14 cellular contexts compared by ENCODE assay signal in genomic region chr2:237192881-237193280, GRCh38.
DNase-seq lines count a peak whose midpoint lies in the region; ATAC-seq and TF ChIP-seq lines count a peak whose summit lies in the region.
"Had no signal": no experiment of that assay in that cellular context is flagged by ENCODE, and none has a peak within 500 bp of the region (broad histone marks: within the 10 kb centered on the region; RNA-seq: fewer than 3 reads in every experiment).

No MANE protein-coding gene starts in this region.

- no peak overlapping the region for H3K4ac ChIP-seq in trophoblast cell (ENCODE audit: low read depth, low read length)

- ATAC-seq in lung (ENCODE audit: insufficient read depth, low FRiP score): no peak

- no peak overlapping the region for H4K12ac ChIP-seq in trophoblast cell (ENCODE audit: low read depth, low read length)

- peak overlapping the region; percentile 94 for H4K91ac ChIP-seq in trophoblast cell (ENCODE audit: low read depth, low read length)

- no peak overlapping the region for H3K27ac ChIP-seq in lung (ENCODE audit: low read depth in 1 of 2, low read length in 1 of 2)
- H3K27ac ChIP-seq in trophoblast cell (ENCODE audit: low read depth, low read length): no peak overlapping the region
- peak overlapping the region; percentile 62 for H3K27ac ChIP-seq in vagina

- no peak overlapping the region for H2BK5ac ChIP-seq in trophoblast cell (ENCODE audit: low read depth, low read length, poor library complexity)

- H3K27me3 ChIP-seq in lung (ENCODE audit: control insufficient read depth, insufficient read depth): no peaks in the 10 kb centered on the region
- no peaks in the 10 kb centered on the region for H3K27me3 ChIP-seq in trophoblast cell (ENCODE audit: insufficient read depth, low read length)
- no peaks in the 10 kb centered on the region for H3K27me3 ChIP-seq in vagina

- WGBS in lung, 2 donors: 95 to 96% methylated on average over 8 of the region's 8 CpGs
- no CpG with 5 or more reads among the region's 8 CpGs for WGBS in trophoblast cell (ENCODE audit: extremely low coverage, insufficient coverage, insufficient read length)

- H3K23ac ChIP-seq in trophoblast cell (ENCODE audit: low read length): no peak overlapping the region

- no peak for TF ChIP-seq POLR2A in vagina (IDR thresholded peaks at IDR 0.05)

- no peak overlapping the region for H3K4me2 ChIP-seq in trophoblast cell (ENCODE audit: low read length)

- H2AK5ac ChIP-seq in trophoblast cell (ENCODE audit: low read length): peak overlapping the region; percentile 95

- H3K4me3 ChIP-seq in lung: no peak overlapping the region
- H3K4me3 ChIP-seq in trophoblast cell (ENCODE audit: low read depth, low read length): no peak overlapping the region
- H3K4me3 ChIP-seq in vagina: no peak overlapping the region
- H3K4me3 ChIP-seq: HAP-1 had no signal

- no peak overlapping the region for H2AFZ ChIP-seq in trophoblast cell (ENCODE audit: insufficient read depth, low read length, poor library complexity)

- no peaks in the 10 kb centered on the region for H3K4me1 ChIP-seq in lung (ENCODE audit: control insufficient read depth in 2 of 2, insufficient read depth in 2 of 2, low read length in 2 of 2)
- peaks cover 22 to 26% of the 10 kb centered on the region in 2 experiments for H3K4me1 ChIP-seq in trophoblast cell (ENCODE audit: control insufficient read depth in 1 of 2, insufficient read depth in 2 of 2, low read length in 2 of 2)
- H3K4me1 ChIP-seq in vagina: peaks cover 11% of the 10 kb centered on the region
- H3K4me1 ChIP-seq: HAP-1 had no signal

- no peak overlapping the region for H3K18ac ChIP-seq in trophoblast cell (ENCODE audit: low read length)

- intact Hi-C loops in vagina (cut with DNase I): loop anchor here (10.0 kb wide), 1 partner anchor 122 kb away; no protein-coding TSS in a partner anchor

- H2BK120ac ChIP-seq in trophoblast cell (ENCODE audit: insufficient read depth, low read length, poor library complexity): peak overlapping the region; percentile 55

- peak overlapping the region; percentile 98 for H2BK12ac ChIP-seq in trophoblast cell (ENCODE audit: low read length)

- peak overlapping the region; percentile 11 for H4K8ac ChIP-seq in trophoblast cell (ENCODE audit: low read depth, low read length)

- H3K36me3 ChIP-seq in lung (ENCODE audit: control insufficient read depth in 2 of 2, insufficient read depth in 2 of 2, low read length in 2 of 2) (no peaks in the 10 kb centered on the region), trophoblast cell (ENCODE audit: control insufficient read depth in 1 of 2, insufficient read depth in 2 of 2, low read length in 2 of 2) (no peaks in the 10 kb centered on the region), vagina (no peaks in the 10 kb centered on the region)
- H3K36me3 ChIP-seq: HAP-1 had no signal

- no peak overlapping the region for H3K14ac ChIP-seq in trophoblast cell (ENCODE audit: low read length)

- H3K79me2 ChIP-seq in trophoblast cell (ENCODE audit: control insufficient read depth, insufficient read depth, low read length, poor library complexity): peaks cover 6% of the 10 kb centered on the region

- no peak overlapping the region for H3K9ac ChIP-seq in trophoblast cell (ENCODE audit: low read length)

- TF ChIP-seq CTCF in lung (IDR thresholded peaks at IDR 0.05; ENCODE audit: control extremely low read depth, extremely low read depth) (no peak), vagina (IDR thresholded peaks at IDR 0.05) (no peak)

- H3K79me1 ChIP-seq in trophoblast cell (ENCODE audit: low read length): peaks cover 41% of the 10 kb centered on the region

- H3K9me3 ChIP-seq in lung (ENCODE audit: control insufficient read depth in 2 of 2, insufficient read depth in 1 of 2, low read length in 1 of 2) (peaks cover 0 to 1% of the 10 kb centered on the region in 2 donors), trophoblast cell (ENCODE audit: insufficient read depth, low read depth, low read length) (peaks cover 5% of the 10 kb centered on the region), vagina (no peaks in the 10 kb centered on the region)
- H3K9me3 ChIP-seq: HAP-1 had no signal

- peak; percentile 2 for DNase-seq in NCI-H69 (lab: John Stamatoyannopoulos, UW)
- peak; percentile 17 for DNase-seq in lung (ENCODE audit: low spot score)
- no peak for DNase-seq in trophoblast cell
- peak in 1 of 2 donors; percentile 82 for DNase-seq in vagina (ENCODE audit: extremely low spot score in 2 of 2)
- no peak for DNase-seq in kidney tubule cell (ENCODE audit: low spot score)
- no peak for DNase-seq in iPS-NIHi7 (ENCODE audit: extremely low spot score)
- no peak for DNase-seq in ecto neural progenitor cell (ENCODE audit: low spot score)
- DNase-seq: C1 segment of cervical spinal cord; Calu3; CD4-positive, alpha-beta T cell; DMS 273 treated with DMSO at 0.1 percent for 48 hours; DMS79; HFFc6 had no signal

Comparison
In these comparisons a context has a peak if more than half of its experiments do, and no peak if none do; other contexts are left out.
1. DNase-seq: peak in NCI-H69 (single experiment) and lung (single experiment); none in trophoblast cell (0 of 2), kidney tubule cell (single experiment), iPS-NIHi7 (single experiment) and ecto neural progenitor cell (single experiment).